15 cellular contexts compared by ENCODE assay signal in genomic region chr12:122987086-122987951, GRCh38. TPM values are rescaled to one million over a fixed set of nuclear protein-coding genes. Genes with fewer than 3 reads are reported as not detected.
DNase-seq lines count a peak whose midpoint lies in the region; ATAC-seq, FAIRE-seq and TF ChIP-seq lines count a peak whose summit lies in the region.
"Had no signal": no experiment of that assay in that cellular context is flagged by ENCODE, and none has a peak within 500 bp of the region (broad histone marks: within the 10 kb centered on the region; RNA-seq: fewer than 3 reads in every experiment).

No MANE protein-coding gene starts in this region.

- no peak for TF ChIP-seq CTCF in right atrium auricular region (IDR thresholded peaks at IDR 0.05)
- TF ChIP-seq CTCF in bronchial epithelial cell (IDR thresholded peaks at IDR 0.05; ENCODE audit: insufficient read depth, low read length, severe bottlenecking) = no peak
- no peak for TF ChIP-seq CTCF in kidney (IDR thresholded peaks at IDR 0.05; ENCODE audit: borderline replicate concordance, extremely low read depth, insufficient read depth)
- TF ChIP-seq CTCF in Calu3 (IDR thresholded peaks at IDR 0.05; ENCODE audit: unreplicated experiment) = no peak

- H3K4me1 Mint-ChIP-seq in Calu3 (ENCODE audit: low read depth, unreplicated experiment) = peaks cover 8% of the 10 kb centered on the region

- 92% methylated on average over 39 of the region's 39 CpGs for WGBS in right cardiac atrium
- WGBS in trophoblast cell (ENCODE audit: extremely low coverage, insufficient coverage, insufficient read length) = no CpG with 5 or more reads among the region's 39 CpGs

- H3K4me2 ChIP-seq in trophoblast cell (ENCODE audit: low read length) = no peak overlapping the region
- H3K4me2 ChIP-seq: GM23338 had no signal

- CTCF ChIA-PET in Calu3 (lab: Charles Lee) = no interaction called here

- H2AFZ ChIP-seq in trophoblast cell (ENCODE audit: insufficient read depth, low read length, poor library complexity) = no peak overlapping the region
- H2AFZ ChIP-seq: GM23338 had no signal

- H3K27ac ChIP-seq in right cardiac atrium (ENCODE audit: low read length) (no peak overlapping the region), right atrium auricular region (no peak overlapping the region), kidney (ENCODE audit: low read depth in 2 of 2, low read length in 2 of 2) (no peak overlapping the region), trophoblast cell (ENCODE audit: low read depth, low read length) (no peak overlapping the region)

- H4K8ac ChIP-seq in trophoblast cell (ENCODE audit: low read depth, low read length) = no peak overlapping the region

- peaks cover 2% of the 10 kb centered on the region for H3K4me1 ChIP-seq in right cardiac atrium (ENCODE audit: control insufficient read depth, insufficient read depth, low read length)
- peaks cover 0 to 30% of the 10 kb centered on the region in 2 donors for H3K4me1 ChIP-seq in right atrium auricular region
- peaks cover under 1 to 28% of the 10 kb centered on the region in 2 donors for H3K4me1 ChIP-seq in kidney (ENCODE audit: control insufficient read depth in 1 of 2, insufficient read depth in 1 of 2, low read depth in 1 of 2, low read length in 2 of 2)
- peaks cover 0 to 2% of the 10 kb centered on the region in 2 experiments for H3K4me1 ChIP-seq in trophoblast cell (ENCODE audit: control insufficient read depth in 1 of 2, insufficient read depth in 2 of 2, low read length in 2 of 2)

- H3K27me3 Mint-ChIP-seq in Calu3 (ENCODE audit: unreplicated experiment) = no peaks in the 10 kb centered on the region
- H3K27me3 Mint-ChIP-seq: B cell; CD4-positive, alpha-beta T cell had no signal

- no peak overlapping the region for H4K91ac ChIP-seq in trophoblast cell (ENCODE audit: low read depth, low read length)

- H3K23ac ChIP-seq in trophoblast cell (ENCODE audit: low read length) = no peak overlapping the region

- H2BK5ac ChIP-seq in trophoblast cell (ENCODE audit: low read depth, low read length, poor library complexity) = no peak overlapping the region

- H3K4ac ChIP-seq in trophoblast cell (ENCODE audit: low read depth, low read length) = no peak overlapping the region

- intact Hi-C loops in right cardiac atrium (cut with DNase I) = loop anchor here in 1 of 4 donors (10.0 kb wide), 1 partner anchor 247 kb away; the partner anchor contains the start of genes MPHOSPH9 and MTRFR
- intact Hi-C loops in kidney (cut with DNase I) = no loop called here
- intact Hi-C loops in Calu3 (cut with micrococcal nuclease; ENCODE audit: unreplicated experiment) = no loop called here

- no peak overlapping the region for H3K4me3 Mint-ChIP-seq in Calu3 (ENCODE audit: low read depth, unreplicated experiment)
- H3K4me3 Mint-ChIP-seq: B cell; CD4-positive, alpha-beta T cell; GM23338; H9 had no signal

- H3K36me3 ChIP-seq in right atrium auricular region = peaks cover 44% of the 10 kb centered on the region
- peaks cover 14% of the 10 kb centered on the region for H3K36me3 ChIP-seq in bronchial epithelial cell (ENCODE audit: control insufficient read depth, insufficient read depth, low read length)
- H3K36me3 ChIP-seq in kidney (ENCODE audit: control insufficient read depth in 1 of 2, insufficient read depth in 2 of 2, low read length in 2 of 2) = peaks cover 4 to 5% of the 10 kb centered on the region in 2 donors
- H3K36me3 ChIP-seq in trophoblast cell (ENCODE audit: control insufficient read depth in 1 of 2, insufficient read depth in 2 of 2, low read length in 2 of 2) = peaks cover 12 to 13% of the 10 kb centered on the region in 2 experiments

- H2BK12ac ChIP-seq in trophoblast cell (ENCODE audit: low read length) = no peak overlapping the region

- H3K18ac ChIP-seq in trophoblast cell (ENCODE audit: low read length) = no peak overlapping the region

- no peaks in the 10 kb centered on the region for H3K79me2 ChIP-seq in trophoblast cell (ENCODE audit: control insufficient read depth, insufficient read depth, low read length, poor library complexity)

- no peaks in the 10 kb centered on the region for H3K9me3 Mint-ChIP-seq in Calu3 (ENCODE audit: low read depth, unreplicated experiment)
- H3K9me3 Mint-ChIP-seq: CD4-positive, alpha-beta T cell; GM23338; H9 had no signal

- H4K12ac ChIP-seq in trophoblast cell (ENCODE audit: low read depth, low read length) = no peak overlapping the region

- no peak for FAIRE-seq in bronchial epithelial cell (lab: Jason Lieb, UNC)
- FAIRE-seq in kidney (lab: Jason Lieb, UNC) = no peak
- FAIRE-seq: GM12892 had no signal

- no peak overlapping the region for H2AK5ac ChIP-seq in trophoblast cell (ENCODE audit: low read length)

- no peak overlapping the region for H3K27ac Mint-ChIP-seq in Calu3 (ENCODE audit: unreplicated experiment)
- H3K27ac Mint-ChIP-seq: B cell; CD4-positive, alpha-beta T cell; GM23338 had no signal

- no peak for ATAC-seq in right cardiac atrium
- ATAC-seq: GM23338 had no signal

- no peak overlapping the region for H3K14ac ChIP-seq in trophoblast cell (ENCODE audit: low read length)

- no peak overlapping the region for H3K9ac ChIP-seq in kidney (ENCODE audit: low read length in 2 of 2)
- no peak overlapping the region for H3K9ac ChIP-seq in trophoblast cell (ENCODE audit: low read length)

- no peaks in the 10 kb centered on the region for H3K79me1 ChIP-seq in trophoblast cell (ENCODE audit: low read length)

- H3K36me3 Mint-ChIP-seq in Calu3 (ENCODE audit: insufficient read depth, unreplicated experiment) = peaks cover 21% of the 10 kb centered on the region

- H3K9me3 ChIP-seq in right cardiac atrium (ENCODE audit: control insufficient read depth, low read length) (no peaks in the 10 kb centered on the region), right atrium auricular region (no peaks in the 10 kb centered on the region), kidney (ENCODE audit: control insufficient read depth in 1 of 2, low read length in 2 of 2) (no peaks in the 10 kb centered on the region), trophoblast cell (ENCODE audit: insufficient read depth, low read depth, low read length) (no peaks in the 10 kb centered on the region)

- DNase-seq in right cardiac atrium (peak in 2 of 3 donors; percentile 55), right atrium auricular region (ENCODE audit: low spot score) (no peak), bronchial epithelial cell (ENCODE audit: low read depth) (peak; percentile 7), kidney (peak; percentile 75), trophoblast cell (peak; percentile 59 to 64), NCI-H1436 treated with DMSO at 0.1 percent for 48 hours (lab: John Stamatoyannopoulos, UW) (no peak), Calu3 (no peak), GM03348 (ENCODE audit: low spot score) (no peak)
- DNase-seq: C1 segment of cervical spinal cord; CD4-positive, alpha-beta T cell; DMS79; H9 had no signal

- H3K4me3 ChIP-seq in right cardiac atrium (ENCODE audit: low read length) (no peak overlapping the region), right atrium auricular region (no peak overlapping the region), bronchial epithelial cell (ENCODE audit: low read depth, low read length) (no peak overlapping the region), kidney (ENCODE audit: low read length in 2 of 2) (no peak overlapping the region), trophoblast cell (ENCODE audit: low read depth, low read length) (no peak overlapping the region)
- H3K4me3 ChIP-seq: GM23338 had no signal

- H2BK120ac ChIP-seq in trophoblast cell (ENCODE audit: insufficient read depth, low read length, poor library complexity) = no peak overlapping the region

- H3K27me3 ChIP-seq in right cardiac atrium (ENCODE audit: control insufficient read depth, insufficient read depth) (no peaks in the 10 kb centered on the region), right atrium auricular region (no peaks in the 10 kb centered on the region), bronchial epithelial cell (ENCODE audit: control insufficient read depth, insufficient read depth, low read length) (no peaks in the 10 kb centered on the region), trophoblast cell (ENCODE audit: insufficient read depth, low read length) (no peaks in the 10 kb centered on the region)

- BruUV-seq in Calu3 (replicated peaks; lab: Mats Ljungman, UMichigan) = no TSS peak

RNA-seq across cellular contexts. Expression of gene ARL6IP4, which starts 6.8 kb away (rescaled TPM):
- total RNA-seq in right cardiac atrium = 100 to 1,000 TPM; 158 to 185 (median 168) TPM
- polyA plus RNA-seq in right cardiac atrium = 299 TPM
- total RNA-seq in right atrium auricular region = 100 to 1,000 TPM; 157 to 284 TPM
- total RNA-seq in bronchial epithelial cell = 158 and 237 TPM in 2 replicates
- 168 TPM for total RNA-seq in kidney
- 362 TPM for polyA plus RNA-seq in kidney (ENCODE audit: insufficient read depth, low read depth, low replicate concordance)
- polyA plus RNA-seq in trophoblast cell (2013) = 121 and 122 TPM in 2 replicates
- total RNA-seq in Calu3 (2022) = 171 TPM in 2 replicates

RNA-seq across cellular contexts. Expression of gene OGFOD2, which starts 12.3 kb away (rescaled TPM):
- total RNA-seq in right cardiac atrium (10 to 100 TPM in 3 of 4 donors, 1 to 10 TPM in 1; 9.6 to 17.8 (median 14.7) TPM), right atrium auricular region (1 to 10 TPM; 4.9 to 6.8 TPM), bronchial epithelial cell (15.0 and 17.0 TPM in 2 replicates), kidney (22.9 TPM), Calu3 (2022) (21.5 and 22.8 TPM in 2 replicates)
- polyA plus RNA-seq in right cardiac atrium (14.6 TPM), kidney (ENCODE audit: insufficient read depth, low read depth, low replicate concordance) (27.5 TPM)
- 5.6 and 6.0 TPM in 2 replicates for polyA plus RNA-seq in trophoblast cell (2013)

RNA-seq across cellular contexts. Expression of gene ABCB9, which starts 21.1 kb away (rescaled TPM):
- total RNA-seq in right cardiac atrium (1 to 10 TPM; 6.0 to 7.0 (median 6.7) TPM), right atrium auricular region (1 to 10 TPM; 4.9 to 5.7 TPM), bronchial epithelial cell (2.3 and 3.4 TPM in 2 replicates), kidney (7.6 TPM), Calu3 (2022) (25.6 and 26.5 TPM in 2 replicates)
- polyA plus RNA-seq in right cardiac atrium (5.2 TPM), kidney (ENCODE audit: insufficient read depth, low read depth, low replicate concordance) (4.6 TPM)
- 2.4 TPM in 2 replicates for polyA plus RNA-seq in trophoblast cell (2013)

Comparison
In these comparisons a context has a peak if more than half of its experiments do, and no peak if none do; other contexts are left out.
1. DNase-seq: peak in right cardiac atrium (2 of 3), bronchial epithelial cell (single experiment), kidney (single experiment) and trophoblast cell (2 of 2); none in right atrium auricular region (single experiment), NCI-H1436 treated with DMSO at 0.1 percent for 48 hours (single experiment), Calu3 (single experiment) and GM03348 (single experiment).